8 cellular contexts compared by ENCODE assay signal in the genomic region with DNA sequence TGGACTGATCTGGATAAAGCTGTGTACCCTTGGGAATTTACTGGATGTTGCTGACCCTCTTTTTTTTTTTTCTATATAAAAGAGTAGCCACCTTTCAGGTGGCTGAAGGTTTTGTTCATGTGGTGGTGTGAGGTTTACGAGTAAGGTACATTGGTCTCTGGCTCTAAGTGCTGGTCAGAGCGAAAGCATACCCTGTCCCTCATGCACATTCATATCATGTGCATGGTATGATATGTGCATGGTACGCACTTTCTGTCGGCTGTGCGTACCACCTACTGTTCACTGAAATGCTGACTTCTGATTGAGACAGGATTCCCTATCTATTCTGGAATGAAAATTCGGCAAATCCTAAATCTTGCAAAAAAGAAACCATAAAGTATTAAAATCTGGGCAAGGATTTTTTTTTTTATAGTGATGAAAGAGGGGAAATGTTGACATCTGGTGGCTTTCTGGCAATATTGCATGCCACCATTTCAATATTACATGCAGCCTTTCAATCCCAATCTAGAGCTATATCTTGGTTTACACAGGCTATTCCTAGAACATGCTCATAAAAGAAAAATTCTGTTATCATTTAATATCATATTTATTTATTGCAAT. TPM values are rescaled to one million over a fixed set of nuclear protein-coding genes. Genes with fewer than 3 reads are reported as not detected.
DNase-seq lines count a peak whose midpoint lies in the region; ATAC-seq and TF ChIP-seq lines count a peak whose summit lies in the region.

No MANE protein-coding gene starts in this region.

- no peak for TF ChIP-seq POLR2A in NB4 (IDR thresholded peaks at IDR 0.05; ENCODE audit: extremely low read depth, insufficient read length)

- no peak overlapping the region for H3K4me3 Mint-ChIP-seq in osteocyte (ENCODE audit: unreplicated experiment)

- H3K27me3 Mint-ChIP-seq in osteocyte (ENCODE audit: unreplicated experiment), result peaks cover 5% of the 10 kb centered on the region

- H3K9me3 ChIP-seq in BE2C, result no peaks in the 10 kb centered on the region

- H3K36me3 Mint-ChIP-seq in osteocyte (ENCODE audit: unreplicated experiment), result no peaks in the 10 kb centered on the region

- no peaks in the 10 kb centered on the region for H3K4me1 ChIP-seq in BE2C

- peak; percentile 55 for ATAC-seq in GM19324 (IDR thresholded peaks at IDR 0.05; ENCODE audit: low FRiP score, unreplicated experiment)

- TF ChIP-seq CTCF in BE2C (IDR thresholded peaks at IDR 0.05; ENCODE audit: low read depth, low read length) (peak; percentile 69), NB4 (IDR thresholded peaks at IDR 0.05; ENCODE audit: low read depth, low read length) (peak; percentile 34), osteocyte (IDR thresholded peaks at IDR 0.05) (peak; percentile 76)

- H3K36me3 ChIP-seq in BE2C, result no peaks in the 10 kb centered on the region

- H3K9me3 Mint-ChIP-seq in osteocyte (ENCODE audit: unreplicated experiment), result no peaks in the 10 kb centered on the region

- DNase-seq in BE2C, result no peak
- peak; percentile 21 for DNase-seq in NB4 (ENCODE audit: low read depth)
- peak; percentile 43 for DNase-seq in dermis blood vessel endothelial cell
- no peak for DNase-seq in osteocyte (ENCODE audit: extremely low spot score, unreplicated experiment)
- DNase-seq in NCI-H526 treated with DMSO at 0.1 percent for 48 hours (lab: John Stamatoyannopoulos, UW), result no peak
- DNase-seq in NCI-H524 treated with DMSO at 0.1 percent for 48 hours (lab: John Stamatoyannopoulos, UW), result no peak
- DNase-seq in activated CD4-positive, alpha-beta T cell treated with anti-CD3 and anti-CD28 coated beads for 4 hours, result no peak

- H3K4me3 ChIP-seq in BE2C (ENCODE audit: low read depth, low read length), result no peak overlapping the region
- no peak overlapping the region for H3K4me3 ChIP-seq in NB4 (ENCODE audit: low read depth, low read length)

- H3K27ac Mint-ChIP-seq in osteocyte (ENCODE audit: unreplicated experiment), result no peak overlapping the region

- no peaks in the 10 kb centered on the region for H3K27me3 ChIP-seq in BE2C

- peaks cover 9% of the 10 kb centered on the region for H3K4me1 Mint-ChIP-seq in osteocyte (ENCODE audit: unreplicated experiment)

RNA-seq across cellular contexts. Expression of gene FAM149A, which starts 32.8 kb away (rescaled TPM):
- polyA plus RNA-seq in BE2C (2012; ENCODE audit: insufficient read depth, insufficient read length, low read depth), result 0.85 TPM
- total RNA-seq in dermis blood vessel endothelial cell (0.09 TPM in 1 of 2 replicates, not detected in the other), osteocyte (2.0 and 2.3 TPM in 2 replicates)

RNA-seq across cellular contexts. Expression of gene CYP4V2, which starts 54.1 kb away (rescaled TPM):
- 1.3 TPM for polyA plus RNA-seq in BE2C (2012; ENCODE audit: insufficient read depth, insufficient read length, low read depth)
- total RNA-seq in dermis blood vessel endothelial cell (3.9 and 5.8 TPM in 2 replicates), osteocyte (14.1 and 14.4 TPM in 2 replicates)

Comparison
In these comparisons a context has a peak if more than half of its experiments do, and no peak if none do; other contexts are left out.
1. DNase-seq: peak in NB4 (single experiment) and dermis blood vessel endothelial cell (single experiment); none in BE2C (single experiment), osteocyte (single experiment), NCI-H526 treated with DMSO at 0.1 percent for 48 hours (single experiment), NCI-H524 treated with DMSO at 0.1 percent for 48 hours (single experiment) and activated CD4-positive, alpha-beta T cell treated with anti-CD3 and anti-CD28 coated beads for 4 hours (0 of 2).
2. Peak in every context shown above with its lines, with median percentiles within 50 percentile points of each other: CTCF ChIP-seq.